ENCODE assay signal across 8 cellular contexts in genomic region chr19:10961763-10962536, GRCh38. TPM values are rescaled to one million over a fixed set of nuclear protein-coding genes. Genes with fewer than 3 reads are reported as not detected.
DNase-seq lines count a peak whose midpoint lies in the region; ATAC-seq, FAIRE-seq and TF ChIP-seq lines count a peak whose summit lies in the region.

No MANE protein-coding gene starts in this region.

- H3K4me3 ChIP-seq in PC-9 (peak overlapping the region; percentile 70), endothelial cell of umbilical vein (replicated peaks in 1 of 3; ENCODE audit: insufficient read depth in 1 of 3, low read depth in 1 of 3, low read length in 3 of 3) (peak overlapping the region; percentile 68 to 100 (median 98)), ovary (peak overlapping the region; percentile 75)

- peak overlapping the region; percentile 75 for H2AFZ ChIP-seq in PC-9
- peak overlapping the region; percentile 37 for H2AFZ ChIP-seq in endothelial cell of umbilical vein (ENCODE audit: low read depth, low read length)

- CTCF ChIA-PET in PC-9 (lab: Charles Lee) (no interaction called here), endothelial cell of umbilical vein (lab: Charles Lee) (interaction anchor here (0.6 to 4.7 kb wide), 6 partner anchors 11 to 133 kb away, joined by 3 to 35 read pairs (median 4); no protein-coding TSS in a partner anchor)

- peak overlapping the region; percentile 89 for H3K9ac ChIP-seq in endothelial cell of umbilical vein (replicated peaks; ENCODE audit: extremely low read depth, insufficient read depth, low read length)

- no peak overlapping the region for H3K27ac ChIP-seq in PC-9
- peak overlapping the region; percentile 45 for H3K27ac ChIP-seq in endothelial cell of umbilical vein (ENCODE audit: insufficient read depth, low read depth, low read length)
- peak overlapping the region in 1 of 2 donors; percentile 89 for H3K27ac ChIP-seq in ovary

- TF ChIP-seq CTCF in PC-9 (conservative IDR thresholded peaks at IDR 0.05) (no peak), endothelial cell of umbilical vein (IDR thresholded peaks at IDR 0.05; ENCODE audit: extremely low read depth in 1 of 2, insufficient read depth in 1 of 2, low read depth in 1 of 2, low read length in 2 of 2) (no peak), ovary (IDR thresholded peaks at IDR 0.05) (no peak)

- H3K36me3 ChIP-seq in PC-9 (ENCODE audit: low read depth) (no peaks in the 10 kb centered on the region), endothelial cell of umbilical vein (ENCODE audit: control insufficient read depth in 2 of 2, extremely low read depth in 1 of 2, insufficient read depth in 2 of 2, low read length in 2 of 2) (no peaks in the 10 kb centered on the region), ovary (no peaks in the 10 kb centered on the region)

- H3K79me2 ChIP-seq in PC-9 (ENCODE audit: low read depth) (peaks cover 76% of the 10 kb centered on the region), endothelial cell of umbilical vein (ENCODE audit: control insufficient read depth, insufficient read depth, low read length) (peaks cover 58% of the 10 kb centered on the region)

- POLR2A ChIA-PET in PC-9 (lab: Charles Lee; ENCODE audit: unreplicated experiment) (no interaction called here), endothelial cell of umbilical vein (lab: Charles Lee) (no interaction called here)

- H3K9me3 ChIP-seq in PC-9 (ENCODE audit: insufficient read depth, low read depth) = no peaks in the 10 kb centered on the region
- H3K9me3 ChIP-seq in endothelial cell of umbilical vein (replicated peaks; ENCODE audit: control insufficient read depth, insufficient read depth, low read length) = no peaks in the 10 kb centered on the region
- no peaks in the 10 kb centered on the region for H3K9me3 ChIP-seq in ovary

- BruUV-seq in PC-9 (replicated peaks; lab: Mats Ljungman, UMichigan) (TSS peak; percentile 56), endothelial cell of umbilical vein (replicated peaks; lab: Mats Ljungman, UMichigan) (TSS peak; percentile 46)

- DNase-seq in NCI-H1417 (lab: John Stamatoyannopoulos, UW) (peak in 2 of 3 experiments; percentile 27 to 66), NCI-H1417 treated with DMSO at 0.1 percent for 48 hours (lab: John Stamatoyannopoulos, UW) (no peak), PC-9 (no peak), endothelial cell of umbilical vein (ENCODE audit: low read depth, low spot score) (peak; percentile 44), ovary (no peak), COLO668 (lab: John Stamatoyannopoulos, UW; ENCODE audit: unreplicated experiment) (no peak)

- intact Hi-C loops in PC-9 (cut with micrococcal nuclease; ENCODE audit: unreplicated experiment) (loop anchor here (5.0 kb wide), 1 partner anchor 125 kb away; the partner anchor contains the start of gene LDLR), endothelial cell of umbilical vein (cut with micrococcal nuclease) (no loop called here), ovary (cut with DNase I) (no loop called here)

- peaks cover 46% of the 10 kb centered on the region for H4K20me1 ChIP-seq in PC-9 (ENCODE audit: insufficient read depth)
- H4K20me1 ChIP-seq in endothelial cell of umbilical vein (replicated peaks; ENCODE audit: control insufficient read depth, extremely low read depth, insufficient read depth, low read length) = peaks cover 6% of the 10 kb centered on the region

- ATAC-seq in GM19467 (IDR thresholded peaks at IDR 0.05; ENCODE audit: unreplicated experiment) (no peak), GM18519 (IDR thresholded peaks at IDR 0.05; ENCODE audit: low FRiP score, unreplicated experiment) (no peak)

- dilution Hi-C loops in endothelial cell of umbilical vein (cut with MboI; ENCODE audit: extremely low pct_ligation_motif_present, low sequenced_read_pairs) = no loop called here

- no peak for TF ChIP-seq EP300 in ovary (IDR thresholded peaks at IDR 0.05)

- H3K4me1 ChIP-seq in PC-9 (replicated peaks; ENCODE audit: insufficient read depth) (peaks cover 29% of the 10 kb centered on the region), endothelial cell of umbilical vein (ENCODE audit: control insufficient read depth, extremely low read depth, insufficient read depth, low read length) (peaks cover 9% of the 10 kb centered on the region), ovary (ENCODE audit: insufficient read depth) (peaks cover 6% of the 10 kb centered on the region)

- peaks cover 3% of the 10 kb centered on the region for H3F3A ChIP-seq in PC-9 (ENCODE audit: insufficient read depth, low read depth)

- FAIRE-seq in endothelial cell of umbilical vein (lab: Jason Lieb, UNC) = peak; percentile 67

- H3K9me2 ChIP-seq in PC-9 (ENCODE audit: insufficient read depth) = no peaks in the 10 kb centered on the region

- H3K9me1 ChIP-seq in endothelial cell of umbilical vein (replicated peaks; ENCODE audit: control insufficient read depth, extremely low read depth, insufficient read depth, low read length) = no peaks in the 10 kb centered on the region

- H3K4me2 ChIP-seq in PC-9 (peak overlapping the region; percentile 80), endothelial cell of umbilical vein (ENCODE audit: insufficient read depth, low read length) (peak overlapping the region; percentile 77)

- H3K27me3 ChIP-seq in PC-9 (ENCODE audit: insufficient read depth, low read depth) (no peaks in the 10 kb centered on the region), endothelial cell of umbilical vein (ENCODE audit: control insufficient read depth in 2 of 2, insufficient read depth in 2 of 2, low read length in 2 of 2) (no peaks in the 10 kb centered on the region), ovary (no peaks in the 10 kb centered on the region)

- no peak for TF ChIP-seq POLR2A in endothelial cell of umbilical vein (IDR thresholded peaks at IDR 0.05; ENCODE audit: low read depth, low read length)
- no peak for TF ChIP-seq POLR2A in ovary (IDR thresholded peaks at IDR 0.05)

- 15 to 17% (median 16%) methylated on average over 18 of the region's 18 CpGs for WGBS in ovary, 3 donors

TF ChIP-seq in endothelial cell of umbilical vein, 7 proteins besides CTCF, POLR2A, EP300 and RAD21:
- no peak for TF ChIP-seq MAX (IDR thresholded peaks at IDR 0.05; ENCODE audit: insufficient read depth, insufficient read length)
- TF ChIP-seq FOS (IDR thresholded peaks at IDR 0.05; ENCODE audit: borderline replicate concordance, insufficient read depth, low read length) = no peak
- no peak for TF ChIP-seq EZH2 (IDR thresholded peaks at IDR 0.05; ENCODE audit: borderline replicate concordance, low read depth, low read length, severe bottlenecking)
- no peak for TF ChIP-seq MYC (IDR thresholded peaks at IDR 0.05; ENCODE audit: low read depth, low read length)
- TF ChIP-seq POLR2AphosphoS5 (IDR thresholded peaks at IDR 0.05; ENCODE audit: insufficient read depth, low read depth, low read length) = no peak
- no peak for TF ChIP-seq JUN (IDR thresholded peaks at IDR 0.05; ENCODE audit: borderline replicate concordance, insufficient read depth, insufficient read length, low read depth)
- TF ChIP-seq GATA2 (IDR thresholded peaks at IDR 0.05; ENCODE audit: insufficient read depth, insufficient read length, low read depth, low read length) = no peak

RNA-seq across cellular contexts. Expression of gene SMARCA4, which starts 1.1 kb away (rescaled TPM):
- total RNA-seq in PC-9 (2021) = 128 and 136 TPM in 2 replicates
- 177 and 178 TPM in 2 replicates for total RNA-seq in endothelial cell of umbilical vein
- 63.0 and 65.0 TPM in 2 replicates for polyA plus RNA-seq in endothelial cell of umbilical vein
- polyA plus RNA-seq in endothelial cell of umbilical vein (2011; cell fraction: cytosol; rRNA removed) = 74.4 and 84.5 TPM in 2 replicates
- polyA plus RNA-seq in endothelial cell of umbilical vein (2011; cell fraction: nucleus; rRNA removed) = 149 and 158 TPM in 2 replicates
- 145 and 152 TPM in 2 replicates for polyA plus RNA-seq in endothelial cell of umbilical vein (2012)
- polyA minus RNA-seq in endothelial cell of umbilical vein = 152 and 190 TPM in 2 replicates
- polyA minus RNA-seq in endothelial cell of umbilical vein (2011; cell fraction: cytosol; rRNA and poly(A)+ RNA removed) = 70.9 TPM
- polyA minus RNA-seq in endothelial cell of umbilical vein (2011; cell fraction: nucleus; rRNA and poly(A)+ RNA removed) = 126 and 172 TPM in 2 replicates
- total RNA-seq in ovary = 10 to 100 TPM; 32.7 to 96.7 (median 68.5) TPM
- 10 to 100 TPM; 32.1 to 45.4 TPM for polyA plus RNA-seq in ovary

RNA-seq across cellular contexts. Expression of gene TIMM29, which starts 33.3 kb away (rescaled TPM):
- total RNA-seq in PC-9 (2021) (22.4 and 26.2 TPM in 2 replicates), endothelial cell of umbilical vein (16.4 and 20.6 TPM in 2 replicates), ovary (10 to 100 TPM; 14.7 to 22.4 (median 20.0) TPM)
- polyA plus RNA-seq in endothelial cell of umbilical vein (10.7 and 12.3 TPM in 2 replicates), ovary (10 to 100 TPM; 13.8 to 15.1 TPM)
- polyA plus RNA-seq in endothelial cell of umbilical vein (2011; cell fraction: cytosol; rRNA removed) = 7.2 and 9.0 TPM in 2 replicates
- 5.1 and 5.6 TPM in 2 replicates for polyA plus RNA-seq in endothelial cell of umbilical vein (2011; cell fraction: nucleus; rRNA removed)
- polyA plus RNA-seq in endothelial cell of umbilical vein (2012) = 12.8 and 14.6 TPM in 2 replicates
- polyA minus RNA-seq in endothelial cell of umbilical vein = 9.6 and 10.0 TPM in 2 replicates
- polyA minus RNA-seq in endothelial cell of umbilical vein (2011; cell fraction: cytosol; rRNA and poly(A)+ RNA removed) = 11.6 TPM
- 5.8 and 6.1 TPM in 2 replicates for polyA minus RNA-seq in endothelial cell of umbilical vein (2011; cell fraction: nucleus; rRNA and poly(A)+ RNA removed)

RNA-seq across cellular contexts. Expression of gene YIPF2, which starts 33.5 kb away (rescaled TPM):
- total RNA-seq in PC-9 (2021) = 60.2 and 79.8 TPM in 2 replicates
- 45.3 and 47.8 TPM in 2 replicates for total RNA-seq in endothelial cell of umbilical vein
- 104 and 148 TPM in 2 replicates for polyA plus RNA-seq in endothelial cell of umbilical vein
- 60.8 and 70.9 TPM in 2 replicates for polyA plus RNA-seq in endothelial cell of umbilical vein (2011; cell fraction: cytosol; rRNA removed)
- 46.2 and 70.8 TPM in 2 replicates for polyA plus RNA-seq in endothelial cell of umbilical vein (2011; cell fraction: nucleus; rRNA removed)
- polyA plus RNA-seq in endothelial cell of umbilical vein (2012) = 29.8 and 49.4 TPM in 2 replicates
- 46.2 and 65.7 TPM in 2 replicates for polyA minus RNA-seq in endothelial cell of umbilical vein
- polyA minus RNA-seq in endothelial cell of umbilical vein (2011; cell fraction: cytosol; rRNA and poly(A)+ RNA removed) = 42.1 TPM
- polyA minus RNA-seq in endothelial cell of umbilical vein (2011; cell fraction: nucleus; rRNA and poly(A)+ RNA removed) = 12.7 and 19.7 TPM in 2 replicates
- total RNA-seq in ovary = 10 to 100 TPM; 31.6 to 66.4 (median 47.0) TPM
- 10 to 100 TPM; 10.3 to 42.9 TPM for polyA plus RNA-seq in ovary

Comparison
In these comparisons a context has a peak if more than half of its experiments do, and no peak if none do; other contexts are left out.
1. DNase-seq: peak in NCI-H1417 (2 of 3) and endothelial cell of umbilical vein (single experiment); none in NCI-H1417 treated with DMSO at 0.1 percent for 48 hours (single experiment), PC-9 (0 of 2), ovary (0 of 5) and COLO668 (single experiment).
2. Peak in every context shown above with its lines, with median percentiles within 50 percentile points of each other: H3K4me3 ChIP-seq.